17 cellular contexts compared by ENCODE assay signal in the genomic region with DNA sequence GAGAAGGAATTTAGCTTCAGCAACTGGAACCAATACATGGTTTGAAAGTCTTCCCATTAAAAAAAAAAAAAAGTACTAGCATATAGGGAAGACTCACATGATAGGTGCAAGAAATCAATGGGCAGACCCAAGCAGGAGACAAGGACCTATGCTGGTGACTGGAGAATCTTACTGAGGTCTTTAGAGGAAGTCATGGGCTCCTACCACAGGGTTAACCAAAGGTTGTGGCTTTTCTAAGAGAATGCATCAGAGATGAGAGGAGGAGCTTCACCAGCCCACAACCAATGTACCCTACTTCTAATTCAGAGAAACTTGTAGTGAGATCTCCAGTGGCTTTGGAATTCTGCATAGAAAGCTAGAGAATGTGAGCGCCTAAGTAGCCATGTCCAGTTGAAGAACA.
A peak's percentile ranks its signal among the peaks of the same experiment; 100 is the strongest.
DNase-seq lines count a peak whose midpoint lies in the region; ATAC-seq and TF ChIP-seq lines count a peak whose summit lies in the region.
"Had no signal": no experiment of that assay in that cellular context is flagged by ENCODE, and none has a peak within 500 bp of the region (broad histone marks: within the 10 kb centered on the region; RNA-seq: fewer than 3 reads in every experiment).

No MANE protein-coding gene starts in this region.

- H3K27me3 ChIP-seq in BLaER1 (no peaks in the 10 kb centered on the region), WERI-Rb-1 (ENCODE audit: insufficient read depth, low read depth, severe bottlenecking) (no peaks in the 10 kb centered on the region)
- H3K27me3 ChIP-seq: gastroesophageal sphincter, upper lobe of left lung had no signal

- no peaks in the 10 kb centered on the region for H3K36me3 ChIP-seq in BLaER1
- H3K36me3 ChIP-seq in WERI-Rb-1: no peaks in the 10 kb centered on the region
- H3K36me3 ChIP-seq: gastroesophageal sphincter, lower lobe of right lung, upper lobe of left lung had no signal

- H3K36me3 Mint-ChIP-seq in activated naive CD4-positive, alpha-beta T cell treated with anti-CD3 and anti-CD28 coated beads, Interleukin-2, amount 50 U/mL, for 72 hours: no peaks in the 10 kb centered on the region

- peak overlapping the region; percentile 29; the same call in 1 of the 2 replicates for H3K4me2 ChIP-seq in BLaER1

- no peak overlapping the region for H3K9ac ChIP-seq in BLaER1

- no peak for DNase-seq in NCI-H1930 (lab: John Stamatoyannopoulos, UW)
- no peak for DNase-seq in stimulated activated CD4-positive, alpha-beta T cell treated with anti-CD3 and anti-CD28 coated beads, Interleukin-1b, Interleukin-23, amount 100 ng/mL, for 48 hours
- DNase-seq in activated naive CD4-positive, alpha-beta T cell treated with anti-CD3 and anti-CD28 coated beads, Interleukin-2, amount 50 U/mL, for 72 hours (ENCODE audit: low spot score in 2 of 2): no peak
- no peak for DNase-seq in WERI-Rb-1
- DNase-seq: activated CD4-positive, alpha-beta memory T cell treated with anti-CD3 and anti-CD28 coated beads, Interleukin-2, amount 10 ng/mL, durations not matched to agents 7 days and 5 days; CD4-positive, alpha-beta T cell; lower lobe of right lung; NCI-H2029 treated with DMSO at 0.1 percent for 48 hours; NCI-H526; PC-3; posterior cingulate gyrus; upper lobe of left lung had no signal

- ATAC-seq in GM18907 (IDR thresholded peaks at IDR 0.05; ENCODE audit: unreplicated experiment) (peak; percentile 90), HG02588 (IDR thresholded peaks at IDR 0.05; ENCODE audit: unreplicated experiment) (peak; percentile 65), HG03457 (IDR thresholded peaks at IDR 0.05; ENCODE audit: unreplicated experiment) (peak; percentile 74)
- no peak for ATAC-seq in activated naive CD4-positive, alpha-beta T cell treated with anti-CD3 and anti-CD28 coated beads, Interleukin-2, amount 50 U/mL, for 72 hours
- ATAC-seq: gastroesophageal sphincter, lower lobe of right lung, PC-3 had no signal

- H3K4me1 ChIP-seq in BLaER1: peaks cover 17% of the 10 kb centered on the region
- H3K4me1 ChIP-seq: gastroesophageal sphincter, lower lobe of right lung, upper lobe of left lung had no signal

- no peaks in the 10 kb centered on the region for H3K9me3 ChIP-seq in BLaER1
- no peaks in the 10 kb centered on the region for H3K9me3 ChIP-seq in WERI-Rb-1 (ENCODE audit: severe bottlenecking)
- H3K9me3 ChIP-seq: gastroesophageal sphincter, lower lobe of right lung, upper lobe of left lung had no signal

- TF ChIP-seq CTCF in WERI-Rb-1 (IDR thresholded peaks at IDR 0.05; ENCODE audit: low read depth, low read length): no peak

- H3K27ac Mint-ChIP-seq in activated naive CD4-positive, alpha-beta T cell treated with anti-CD3 and anti-CD28 coated beads, Interleukin-2, amount 50 U/mL, for 72 hours: no peak overlapping the region
- H3K27ac Mint-ChIP-seq: activated CD4-positive, alpha-beta memory T cell treated with anti-CD3 and anti-CD28 coated beads, Interleukin-2, amount 10 ng/mL, durations not matched to agents 7 days and 5 days; CD4-positive, alpha-beta T cell had no signal

- no peak overlapping the region for H3K27ac ChIP-seq in BLaER1
- no peak overlapping the region for H3K27ac ChIP-seq in WERI-Rb-1
- H3K27ac ChIP-seq: gastroesophageal sphincter, lower lobe of right lung, upper lobe of left lung had no signal

- H3K4me3 ChIP-seq in BLaER1: no peak overlapping the region
- no peak overlapping the region for H3K4me3 ChIP-seq in WERI-Rb-1 (ENCODE audit: low read depth, low read length)
- H3K4me3 ChIP-seq: gastroesophageal sphincter, lower lobe of right lung, upper lobe of left lung had no signal

- H3K9me3 Mint-ChIP-seq in activated naive CD4-positive, alpha-beta T cell treated with anti-CD3 and anti-CD28 coated beads, Interleukin-2, amount 50 U/mL, for 72 hours: peaks cover 0 to 22% of the 10 kb centered on the region in 2 donors
- H3K9me3 Mint-ChIP-seq: activated CD4-positive, alpha-beta memory T cell treated with anti-CD3 and anti-CD28 coated beads, Interleukin-2, amount 10 ng/mL, durations not matched to agents 7 days and 5 days had no signal

- H4K20me1 ChIP-seq in BLaER1: no peaks in the 10 kb centered on the region

Comparison
In these comparisons a context has a peak if more than half of its experiments do, and no peak if none do; other contexts are left out.
1. ATAC-seq: peak in GM18907 (single experiment), HG02588 (single experiment) and HG03457 (single experiment); none in activated naive CD4-positive, alpha-beta T cell treated with anti-CD3 and anti-CD28 coated beads, Interleukin-2, amount 50 U/mL, for 72 hours (0 of 2).